7 cellular contexts compared by ENCODE assay signal in the genomic region with DNA sequence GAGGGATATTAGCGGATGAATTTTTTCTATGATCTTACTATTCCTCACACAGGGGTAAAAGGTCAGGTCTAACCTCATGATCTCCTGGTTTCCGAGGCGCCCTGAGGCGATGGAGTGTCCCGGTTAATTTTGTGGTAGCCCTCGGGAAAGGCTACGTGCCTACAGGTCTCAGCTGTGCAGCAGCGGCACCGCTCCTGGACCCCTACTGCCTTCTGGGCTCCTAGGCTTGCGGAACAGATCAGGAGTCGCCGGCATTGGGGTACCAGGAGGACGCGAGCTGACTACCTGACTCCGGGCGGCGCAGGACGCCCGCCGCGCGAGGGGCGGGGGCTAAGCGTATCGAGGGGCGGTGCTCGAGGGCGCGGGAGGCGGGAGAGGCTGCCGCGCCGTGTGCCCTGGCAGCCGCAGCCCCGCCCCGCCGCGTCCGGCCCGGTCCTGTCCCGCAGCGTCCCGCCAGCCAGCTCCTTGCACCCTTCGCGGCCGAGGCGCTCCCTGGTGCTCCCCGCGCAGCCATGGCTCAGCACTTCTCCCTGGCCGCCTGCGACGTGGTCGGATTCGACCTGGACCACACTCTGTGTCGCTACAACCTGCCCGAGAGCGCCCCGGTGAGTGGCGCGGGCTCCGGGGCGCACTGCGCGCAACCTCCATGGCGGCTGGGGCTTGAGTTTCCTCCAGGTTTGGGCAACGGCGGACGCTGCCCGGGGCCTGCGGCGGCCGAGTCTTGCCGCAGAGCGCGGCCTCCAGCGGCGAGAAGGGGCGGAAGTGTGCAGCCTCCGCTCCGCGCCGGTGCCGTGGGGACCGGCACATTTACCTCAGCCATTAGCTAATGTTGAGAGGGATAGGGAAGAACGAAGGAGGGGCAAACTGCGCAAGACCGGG. TPM values are rescaled to one million over a fixed set of nuclear protein-coding genes. Genes with fewer than 3 reads are reported as not detected.
DNase-seq lines count a peak whose midpoint lies in the region; ATAC-seq and TF ChIP-seq lines count a peak whose summit lies in the region.

Gene NT5DC1 (plus strand): TSS at position 435 of the 879 bp plus-strand sequence. CDS start 78 bp downstream, at position 513.

- H3K27me3 ChIP-seq in hepatocyte, result no peaks in the 10 kb centered on the region

- ATAC-seq in GM18498 (IDR thresholded peaks at IDR 0.05; ENCODE audit: unreplicated experiment) (peak; percentile 91), HG02840 (IDR thresholded peaks at IDR 0.05; ENCODE audit: low FRiP score, unreplicated experiment) (peak; percentile 83)

- 2% methylated on average over 58 of the region's 87 CpGs for WGBS in hepatocyte (ENCODE audit: low lambda C conversion rate, missing lambda C conversion rate)

- H3K4me3 ChIP-seq in hepatocyte (peak within 1 kb of the TSS; percentile 97), retinal pigment epithelial cell (ENCODE audit: low read length) (peak within 1 kb of the TSS; percentile 74)

- H3K27ac ChIP-seq in hepatocyte, result peak within 1 kb of the TSS; percentile 98

- H2AFZ ChIP-seq in hepatocyte, result peak within 1 kb of the TSS; percentile 93

- H3K9me2 ChIP-seq in hepatocyte (replicated peaks; ENCODE audit: insufficient read depth), result no peaks in the 10 kb centered on the region

- no peaks in the 10 kb centered on the region for H4K20me1 ChIP-seq in hepatocyte (ENCODE audit: insufficient read depth, poor library complexity, severe bottlenecking)

- peaks cover 36% of the 10 kb centered on the region for H3K79me2 ChIP-seq in hepatocyte

- H3K4me2 ChIP-seq in hepatocyte, result peak within 1 kb of the TSS; percentile 81

- H3K4me1 ChIP-seq in hepatocyte (ENCODE audit: insufficient read depth), result peaks cover 42% of the 10 kb centered on the region

- intact Hi-C loops in T-helper 2 cell treated with Interferon-gamma antibody and Interleukin-4, amounts not matched to agents 100 ng/mL and 5 ng/mL, for 36 hours (cut with micrococcal nuclease), result loop anchor here (1.0 to 10.0 kb wide), 8 partner anchors 10 to 1574 kb away; partner anchors contain the start of genes GOPC, KPNA5, NUS1 and RWDD1

- no peaks in the 10 kb centered on the region for H3K9me3 ChIP-seq in hepatocyte (ENCODE audit: low read depth)

- no peaks in the 10 kb centered on the region for H3K36me3 ChIP-seq in hepatocyte (replicated peaks; ENCODE audit: insufficient read depth, low read depth)

- DNase-seq in NCI-H1436 (lab: John Stamatoyannopoulos, UW), result peak; percentile 77
- peak in 57 of 58 donors; percentile 41 to 90 (median 78) for DNase-seq in anterior cingulate cortex (lab: John Stamatoyannopoulos, UW)
- DNase-seq in hepatocyte (ENCODE audit: low spot score), result peak; percentile 95
- peak; percentile 37 for DNase-seq in retinal pigment epithelial cell (ENCODE audit: low read depth)

- TF ChIP-seq CTCF in hepatocyte (IDR thresholded peaks at IDR 0.05; ENCODE audit: poor library complexity) (peak; percentile 48), retinal pigment epithelial cell (conservative IDR thresholded peaks at IDR 0.05; ENCODE audit: low read depth, low read length) (peak; percentile 27)

RNA-seq across cellular contexts. Expression of gene NT5DC1, which starts in this region (rescaled TPM):
- total RNA-seq in T-helper 2 cell treated with Interferon-gamma antibody and Interleukin-4, amounts not matched to agents 100 ng/mL and 5 ng/mL, for 36 hours, result 47.9 TPM in 2 replicates
- 10.3 and 11.4 TPM in 2 replicates for total RNA-seq in hepatocyte
- 27.8 and 39.2 TPM in 2 replicates for polyA plus RNA-seq in hepatocyte

Comparison
In these comparisons a context has a peak if more than half of its experiments do, and no peak if none do; other contexts are left out.
1. Peak in every context shown above with its lines: DNase-seq, ATAC-seq, H3K4me3 ChIP-seq and H3K27ac ChIP-seq.
2. DNase-seq: peak in every context shown above with its lines; median percentile 95 in hepatocyte; 78 in anterior cingulate cortex; 77 in NCI-H1436; 37 in retinal pigment epithelial cell.